Comparison of ENCODE assay signal across 24 cellular contexts in the genomic region with DNA sequence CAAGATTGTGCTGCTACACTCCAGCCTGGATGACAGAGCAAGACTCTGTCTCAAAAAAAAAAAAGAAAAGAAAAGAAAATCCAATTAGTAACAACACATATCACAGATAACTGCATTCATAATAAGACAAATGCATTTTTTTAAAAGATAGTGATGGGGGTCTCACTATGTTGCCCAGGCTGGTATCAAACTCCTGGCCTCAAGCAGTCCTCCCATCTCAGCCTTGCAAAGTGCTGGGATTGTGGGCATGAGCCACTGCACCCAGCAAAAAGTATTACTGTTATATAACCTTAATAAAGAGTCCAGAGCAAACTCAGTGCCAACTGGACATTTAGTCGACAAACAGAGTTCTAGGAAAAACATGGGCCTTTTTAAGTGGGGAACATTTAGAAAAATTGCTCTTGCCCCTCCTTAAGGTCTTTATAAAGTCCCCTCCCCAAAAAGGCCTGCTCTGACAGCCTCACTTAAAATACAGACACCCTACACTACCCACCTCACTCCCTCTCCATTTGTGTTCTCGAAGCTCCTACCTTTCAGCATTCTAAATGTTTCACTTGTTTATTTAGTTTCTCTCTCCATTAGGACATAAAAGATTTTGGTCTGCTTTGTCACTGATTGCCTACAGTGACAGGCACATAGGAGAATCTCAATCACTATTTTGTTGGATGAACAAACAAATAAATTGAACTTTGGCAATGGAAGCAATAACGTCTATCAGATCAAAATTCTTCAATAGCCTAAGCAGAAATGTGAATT. TPM values are rescaled to one million over a fixed set of nuclear protein-coding genes. Genes with fewer than 3 reads are reported as not detected.
DNase-seq lines count a peak whose midpoint lies in the region; ATAC-seq and TF ChIP-seq lines count a peak whose summit lies in the region.
"Had no signal": no experiment of that assay in that cellular context is flagged by ENCODE, and none has a peak within 500 bp of the region (broad histone marks: within the 10 kb centered on the region; RNA-seq: fewer than 3 reads in every experiment).

No MANE protein-coding gene starts in this region.

- H3K4me1 ChIP-seq in KMS-11 (ENCODE audit: low read depth, poor library complexity, severe bottlenecking) = peaks cover 78% of the 10 kb centered on the region
- peaks cover 0 to 32% (median 13%) of the 10 kb centered on the region in 5 donors for H3K4me1 ChIP-seq in subcutaneous abdominal adipose tissue (ENCODE audit: control insufficient read depth in 5 of 5, insufficient read depth in 5 of 5, low read length in 5 of 5)
- H3K4me1 ChIP-seq in body of pancreas = peaks cover 30% of the 10 kb centered on the region

- H3K27ac ChIP-seq in KMS-11 (peak overlapping the region; percentile 3; the same call in 1 of the 2 replicates), subcutaneous abdominal adipose tissue (ENCODE audit: low read depth, low read length) (peak overlapping the region; percentile 74), body of pancreas (no peak overlapping the region)
- H3K27ac ChIP-seq: hepatocyte, neural progenitor cell, suprapubic skin had no signal

- H3K9me3 Mint-ChIP-seq in activated T-helper 2 cell treated with anti-CD3 and anti-CD28 coated beads, Interferon-gamma antibody, Interleukin-2, Interleukin-4, amounts not matched to agents 10 μg/mL and 5 μg/mL and 100 μg/mL, durations not matched to agents 14 hours and 24 hours and 36 hours = no peaks in the 10 kb centered on the region
- H3K9me3 Mint-ChIP-seq: neural progenitor cell had no signal

- no peak for TF ChIP-seq POLR2A in body of pancreas (IDR thresholded peaks at IDR 0.05)

- no peak overlapping the region for H2AFZ ChIP-seq in KMS-11 (ENCODE audit: low read depth)
- H2AFZ ChIP-seq: hepatocyte, neural progenitor cell had no signal

- H3K27me3 Mint-ChIP-seq in activated T-helper 2 cell treated with anti-CD3 and anti-CD28 coated beads, Interferon-gamma antibody, Interleukin-2, Interleukin-4, amounts not matched to agents 10 μg/mL and 5 μg/mL and 100 μg/mL, durations not matched to agents 14 hours and 24 hours and 36 hours (ENCODE audit: low read depth) = no peaks in the 10 kb centered on the region
- H3K27me3 Mint-ChIP-seq: activated naive CD8-positive, alpha-beta T cell had no signal

- H3K79me2 ChIP-seq in KMS-11 (ENCODE audit: insufficient read depth, low read depth) = peaks cover 100% of the 10 kb centered on the region

- no peak for DNase-seq in activated T-helper 2 cell treated with anti-CD3 and anti-CD28 coated beads, Interferon-gamma antibody, Interleukin-2, Interleukin-4, amounts not matched to agents 10 μg/mL and 5 μg/mL and 100 μg/mL, durations not matched to agents 14 hours and 24 hours and 36 hours (ENCODE audit: low spot score)
- DNase-seq in left lobe of liver (ENCODE audit: low spot score) (no peak), KBM-7 (no peak), body of pancreas (no peak)
- DNase-seq: activated CD4-positive, alpha-beta T cell treated with anti-CD3 and anti-CD28 coated beads for 4 hours; C1 segment of cervical spinal cord; Calu3; DMS79 treated with DMSO at 0.1 percent for 48 hours; IMR-90; mammary epithelial cell; NCI-H1048; NCI-H1930; NCI-H226; NCI-H69; right cardiac atrium; Right ventricle myocardium superior; stimulated activated CD4-positive, alpha-beta T cell treated with anti-CD3 and anti-CD28 coated beads, Interleukin-4, amount 100 ng/mL, for 1 hour had no signal

- no peaks in the 10 kb centered on the region for H4K20me1 ChIP-seq in KMS-11 (ENCODE audit: insufficient read depth)

- H3K27me3 ChIP-seq in KMS-11 (ENCODE audit: insufficient read depth, low read depth) = no peaks in the 10 kb centered on the region
- H3K27me3 ChIP-seq in subcutaneous abdominal adipose tissue (ENCODE audit: control insufficient read depth in 5 of 5, insufficient read depth in 4 of 5, low read length in 5 of 5) = no peaks in the 10 kb centered on the region
- H3K27me3 ChIP-seq in body of pancreas = no peaks in the 10 kb centered on the region
- H3K27me3 ChIP-seq: hepatocyte, neural progenitor cell, suprapubic skin had no signal

- H3K9ac ChIP-seq in KMS-11 (no peak overlapping the region), subcutaneous abdominal adipose tissue (ENCODE audit: low read length in 5 of 5) (peak overlapping the region in 3 of 5 donors; percentile 35 to 50 (median 35))
- H3K9ac ChIP-seq: neural progenitor cell had no signal

- H3K4me3 ChIP-seq in KMS-11 (IDR thresholded peaks at IDR 0.05; ENCODE audit: insufficient read depth, low read depth, low read length) = no peak overlapping the region
- H3K4me3 ChIP-seq in subcutaneous abdominal adipose tissue (ENCODE audit: low read depth in 1 of 5, low read length in 5 of 5) = no peak overlapping the region
- no peak overlapping the region for H3K4me3 ChIP-seq in body of pancreas
- H3K4me3 ChIP-seq: hepatocyte, neural progenitor cell, suprapubic skin had no signal

- peak overlapping the region; percentile 5 for H3K27ac Mint-ChIP-seq in activated T-helper 2 cell treated with anti-CD3 and anti-CD28 coated beads, Interferon-gamma antibody, Interleukin-2, Interleukin-4, amounts not matched to agents 10 μg/mL and 5 μg/mL and 100 μg/mL, durations not matched to agents 14 hours and 24 hours and 36 hours
- H3K27ac Mint-ChIP-seq: activated naive CD8-positive, alpha-beta T cell; neural progenitor cell had no signal

- peaks cover 22% of the 10 kb centered on the region for H3K4me1 Mint-ChIP-seq in activated T-helper 2 cell treated with anti-CD3 and anti-CD28 coated beads, Interferon-gamma antibody, Interleukin-2, Interleukin-4, amounts not matched to agents 10 μg/mL and 5 μg/mL and 100 μg/mL, durations not matched to agents 14 hours and 24 hours and 36 hours (ENCODE audit: low read depth)

- no peak overlapping the region for H3K4me3 Mint-ChIP-seq in activated T-helper 2 cell treated with anti-CD3 and anti-CD28 coated beads, Interferon-gamma antibody, Interleukin-2, Interleukin-4, amounts not matched to agents 10 μg/mL and 5 μg/mL and 100 μg/mL, durations not matched to agents 14 hours and 24 hours and 36 hours (ENCODE audit: low read depth)
- H3K4me3 Mint-ChIP-seq: activated naive CD8-positive, alpha-beta T cell; neural progenitor cell had no signal

- in situ Hi-C loops in KBM-7 (cut with MboI; ENCODE audit: low pct_unique_long_range_greater_than_20kb, low sequenced_read_pairs) = no loop called here

- WGBS in body of pancreas, 2 donors = 64 to 68% methylated on average over 3 of the region's 3 CpGs

- TF ChIP-seq CTCF in KMS-11 (conservative IDR thresholded peaks at IDR 0.05; ENCODE audit: low read depth, low read length) (no peak), body of pancreas (IDR thresholded peaks at IDR 0.05) (no peak)

- peak overlapping the region; percentile 4; the same call in 1 of the 2 replicates for H3K4me2 ChIP-seq in KMS-11
- H3K4me2 ChIP-seq: hepatocyte, neural progenitor cell had no signal

- ATAC-seq in left lobe of liver = peak; percentile 66
- ATAC-seq in HG02623 (IDR thresholded peaks at IDR 0.05; ENCODE audit: unreplicated experiment) = no peak
- ATAC-seq in body of pancreas = no peak
- ATAC-seq: right cardiac atrium had no signal

- no peaks in the 10 kb centered on the region for H3K9me3 ChIP-seq in subcutaneous abdominal adipose tissue (ENCODE audit: control insufficient read depth in 5 of 5, low read length in 5 of 5)
- no peaks in the 10 kb centered on the region for H3K9me3 ChIP-seq in body of pancreas
- H3K9me3 ChIP-seq: suprapubic skin had no signal

- peaks cover 40% of the 10 kb centered on the region for H3K36me3 Mint-ChIP-seq in activated T-helper 2 cell treated with anti-CD3 and anti-CD28 coated beads, Interferon-gamma antibody, Interleukin-2, Interleukin-4, amounts not matched to agents 10 μg/mL and 5 μg/mL and 100 μg/mL, durations not matched to agents 14 hours and 24 hours and 36 hours (ENCODE audit: low read depth)
- H3K36me3 Mint-ChIP-seq: activated naive CD8-positive, alpha-beta T cell had no signal

- H3K36me3 ChIP-seq in KMS-11 (ENCODE audit: insufficient read depth) = peaks cover 4% of the 10 kb centered on the region; the same call in 1 of the 2 replicates
- H3K36me3 ChIP-seq in subcutaneous abdominal adipose tissue (ENCODE audit: control insufficient read depth in 5 of 5, insufficient read depth in 5 of 5, low read length in 5 of 5) = peaks cover 0 to 19% (median 17%) of the 10 kb centered on the region in 5 donors
- no peaks in the 10 kb centered on the region for H3K36me3 ChIP-seq in body of pancreas (replicated peaks in 1 of 2; ENCODE audit: insufficient read depth in 1 of 2, low read depth in 2 of 2)
- H3K36me3 ChIP-seq: neural progenitor cell had no signal

- intact Hi-C loops in activated T-helper 2 cell treated with anti-CD3 and anti-CD28 coated beads, Interferon-gamma antibody, Interleukin-2, Interleukin-4, amounts not matched to agents 10 μg/mL and 5 μg/mL and 100 μg/mL, durations not matched to agents 14 hours and 24 hours and 36 hours (cut with micrococcal nuclease) = no loop called here
- intact Hi-C loops in body of pancreas (cut with DNase I) = no loop called here

RNA-seq across cellular contexts. Expression of a gene that starts 7.5 kb away (rescaled TPM):
- 40.1 and 42.7 TPM in 2 replicates for total RNA-seq in activated T-helper 2 cell treated with anti-CD3 and anti-CD28 coated beads, Interferon-gamma antibody, Interleukin-2, Interleukin-4, amounts not matched to agents 10 μg/mL and 5 μg/mL and 100 μg/mL, durations not matched to agents 14 hours and 24 hours and 36 hours
- total RNA-seq in left lobe of liver = 16.4 TPM
- total RNA-seq in body of pancreas = 10 to 100 TPM in 1 of 2 donors, 1 to 10 TPM in 1; 7.8 to 15.2 TPM

RNA-seq across cellular contexts. Expression of a gene that starts 42.8 kb away (rescaled TPM):
- 49.2 and 50.1 TPM in 2 replicates for total RNA-seq in activated T-helper 2 cell treated with anti-CD3 and anti-CD28 coated beads, Interferon-gamma antibody, Interleukin-2, Interleukin-4, amounts not matched to agents 10 μg/mL and 5 μg/mL and 100 μg/mL, durations not matched to agents 14 hours and 24 hours and 36 hours
- 12.1 TPM for total RNA-seq in left lobe of liver
- total RNA-seq in body of pancreas = 10 to 100 TPM; 13.5 to 16.3 TPM

Comparison
In these comparisons a context has a peak if more than half of its experiments do, and no peak if none do; other contexts are left out.
1. H3K27ac ChIP-seq: peak in KMS-11 (single experiment) and subcutaneous abdominal adipose tissue (single experiment); none in body of pancreas (0 of 4).